In genomic region chr5:1406681-1407640, GRCh38 we compare ENCODE assay signal across 12 cellular contexts. TPM values are rescaled to one million over a fixed set of nuclear protein-coding genes. Genes with fewer than 3 reads are reported as not detected.
"Had no signal": no experiment of that assay in that cellular context is flagged by ENCODE, and none has a peak within 500 bp of the region (broad histone marks: within the 10 kb centered on the region; RNA-seq: fewer than 3 reads in every experiment).

No MANE protein-coding gene starts in this region.

- ATAC-seq: gastroesophageal sphincter, psoas muscle, right lobe of liver had no signal

- H3K4me1 ChIP-seq: gastroesophageal sphincter, psoas muscle, right lobe of liver, suprapubic skin, upper lobe of left lung had no signal

- H3K36me3 ChIP-seq: gastroesophageal sphincter, right lobe of liver, suprapubic skin, upper lobe of left lung had no signal

- H3K27ac ChIP-seq: dorsolateral prefrontal cortex, gastroesophageal sphincter, hepatocyte, psoas muscle, right lobe of liver, suprapubic skin, upper lobe of left lung had no signal

- DNase-seq: activated CD4-positive, alpha-beta T cell treated with anti-CD3 and anti-CD28 coated beads, Interleukin-2, amount 10 ng/mL, durations not matched to agents 24 days and 14 days; activated gamma-delta T cell treated with Interleukin-2 at 50 U/mL for 16 hours; activated naive CD8-positive, alpha-beta T cell treated with anti-CD3 and anti-CD28 coated beads, Interleukin-2, amount 10 ng/mL, durations not matched to agents 7 days and 5 days; anterior cingulate cortex had no signal

- H3K9me3 ChIP-seq: gastroesophageal sphincter, psoas muscle, right lobe of liver, suprapubic skin, upper lobe of left lung had no signal

- H3K4me3 ChIP-seq: dorsolateral prefrontal cortex, gastroesophageal sphincter, hepatocyte, psoas muscle, right lobe of liver, suprapubic skin, upper lobe of left lung had no signal

- H3K27me3 ChIP-seq: hepatocyte, right lobe of liver, upper lobe of left lung had no signal

RNA-seq across cellular contexts. Expression of gene SLC6A3, which starts 38.3 kb away (rescaled TPM):
- total RNA-seq: activated CD4-positive, alpha-beta T cell treated with anti-CD3 and anti-CD28 coated beads, Interleukin-2, amount 10 ng/mL, durations not matched to agents 24 days and 14 days; gastroesophageal sphincter; hepatocyte; lower leg skin; psoas muscle; right lobe of liver had no signal
